Comparison of ENCODE assay signal across 1 cellular context in the genomic region with DNA sequence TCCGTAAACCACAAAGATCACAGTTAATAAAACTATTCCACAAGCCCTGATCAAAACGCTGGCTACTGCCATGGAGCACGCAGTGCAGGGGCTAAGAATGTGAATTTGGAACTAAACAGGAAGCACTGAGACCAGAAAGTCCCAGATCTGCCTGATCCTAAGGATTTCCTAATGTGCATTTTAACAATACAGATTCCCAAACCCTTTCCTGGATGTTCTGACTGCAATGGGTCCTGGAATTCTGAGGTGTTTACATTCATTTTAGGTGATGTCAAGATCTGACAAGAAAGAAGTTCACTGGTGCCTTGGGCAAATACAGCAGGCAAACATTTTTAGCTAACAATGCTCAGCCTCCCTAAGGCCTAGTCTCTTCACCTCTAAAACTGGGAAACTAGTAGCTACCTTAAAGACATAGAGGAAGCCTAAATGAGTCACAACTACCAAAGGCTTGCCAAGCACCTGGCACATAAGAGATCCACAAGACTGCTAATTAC.
TF ChIP-seq lines count a peak whose summit lies in the region.

No MANE protein-coding gene starts in this region.

TF ChIP-seq in H1, 55 proteins besides CTCF, POLR2A, EP300 and RAD21:
- no peak for TF ChIP-seq BRCA1 (IDR thresholded peaks at IDR 0.05; ENCODE audit: low read depth, low read length)
- no peak for TF ChIP-seq KDM4A (IDR thresholded peaks at IDR 0.05; ENCODE audit: low read depth, low read length, severe bottlenecking)
- no peak for TF ChIP-seq GTF2F1 (IDR thresholded peaks at IDR 0.05; ENCODE audit: borderline replicate concordance, low read depth, low read length)
